10 cellular contexts compared by ENCODE assay signal in genomic region chr16:84832488-84833141, GRCh38. TPM values are rescaled to one million over a fixed set of nuclear protein-coding genes. Genes with fewer than 3 reads are reported as not detected.
DNase-seq lines count a peak whose midpoint lies in the region; ATAC-seq lines count a peak whose summit lies in the region.
"Had no signal": no experiment of that assay in that cellular context is flagged by ENCODE, and none has a peak within 500 bp of the region (broad histone marks: within the 10 kb centered on the region; RNA-seq: fewer than 3 reads in every experiment).

No MANE protein-coding gene starts in this region.

- peak overlapping the region; percentile 3 for H3K9ac ChIP-seq in rectal smooth muscle tissue (ENCODE audit: low read length)

- H3K27me3 ChIP-seq in rectal smooth muscle tissue (ENCODE audit: control insufficient read depth, insufficient read depth, low read length): no peaks in the 10 kb centered on the region

- H3K36me3 ChIP-seq in rectal smooth muscle tissue (ENCODE audit: control insufficient read depth, insufficient read depth, low read length): no peaks in the 10 kb centered on the region

- H3K27ac ChIP-seq in adipose tissue (ENCODE audit: low read depth, low read length) (peak overlapping the region; percentile 46), rectal smooth muscle tissue (ENCODE audit: low read depth, low read length) (peak overlapping the region; percentile 98)

- ATAC-seq in left ventricle myocardium superior (peak; percentile 85), HG03342 (IDR thresholded peaks at IDR 0.05; ENCODE audit: unreplicated experiment) (no peak), HG03432 (IDR thresholded peaks at IDR 0.05; ENCODE audit: unreplicated experiment) (no peak)

- DNase-seq in EH (ENCODE audit: low read depth): peak; percentile 100
- DNase-seq in left ventricle myocardium superior: peak; percentile 91
- DNase-seq in NCI-H1092 (lab: John Stamatoyannopoulos, UW): no peak
- no peak for DNase-seq in stimulated activated CD4-positive, alpha-beta T cell treated with anti-CD3 and anti-CD28 coated beads, Interleukin-2, amount 100 ng/mL, for 48 hours
- DNase-seq: activated B cell treated with CpG ODN at 0.5 μM for 24 hours, NCI-H510A treated with DMSO at 0.1 percent for 48 hours had no signal

- intact Hi-C loops in left ventricle myocardium superior (cut with micrococcal nuclease): no loop called here

- H3K4me3 ChIP-seq in rectal smooth muscle tissue (ENCODE audit: low read length): peak overlapping the region; percentile 17

- WGBS in adipose tissue, 3 donors: 42 to 48% (median 46%) methylated on average over 20 of the region's 20 CpGs

- peaks cover 73% of the 10 kb centered on the region for H3K4me1 ChIP-seq in rectal smooth muscle tissue (ENCODE audit: control insufficient read depth, insufficient read depth, low read length)

RNA-seq across cellular contexts. Expression of gene CRISPLD2, which starts 12.8 kb away (rescaled TPM):
- 100 to 1,000 TPM in 1 of 3 donors, 10 to 100 TPM in 1, 1 to 10 TPM in 1; 9.9 to 158 (median 77.0) TPM for polyA plus RNA-seq in adipose tissue
- total RNA-seq in left ventricle myocardium superior: 29.1 TPM
- total RNA-seq: activated B cell treated with CpG ODN at 0.5 μM for 24 hours had no signal

Comparison
In these comparisons a context has a peak if more than half of its experiments do, and no peak if none do; other contexts are left out.
1. DNase-seq: peak in EH (single experiment) and left ventricle myocardium superior (single experiment); none in NCI-H1092 (single experiment) and stimulated activated CD4-positive, alpha-beta T cell treated with anti-CD3 and anti-CD28 coated beads, Interleukin-2, amount 100 ng/mL, for 48 hours (0 of 2).